In genomic region chr17:42608692-42609181, GRCh38 we compare ENCODE assay signal across 8 cellular contexts. TPM values are rescaled to one million over a fixed set of nuclear protein-coding genes. Genes with fewer than 3 reads are reported as not detected.
DNase-seq lines count a peak whose midpoint lies in the region; ATAC-seq and TF ChIP-seq lines count a peak whose summit lies in the region.

No MANE protein-coding gene starts in this region.

- H3K36me3 Mint-ChIP-seq in endothelial cell (ENCODE audit: low read depth, unreplicated experiment) = peaks cover 9% of the 10 kb centered on the region
- H3K36me3 Mint-ChIP-seq in natural killer cell = no peaks in the 10 kb centered on the region

- no peaks in the 10 kb centered on the region for H3K9me3 Mint-ChIP-seq in endothelial cell (ENCODE audit: unreplicated experiment)
- no peaks in the 10 kb centered on the region for H3K9me3 Mint-ChIP-seq in natural killer cell

- in situ Hi-C loops in GM13976 (cut with MboI; ENCODE audit: low sequenced_read_pairs, unreplicated experiment) = no loop called here

- intact Hi-C loops in natural killer cell (cut with micrococcal nuclease) = loop anchor here (2.0 to 5.0 kb wide), 4 partner anchors 32 to 220 kb away; partner anchors contain the start of genes MLX, PSMC3IP and STAT3

- H3K36me3 ChIP-seq in SK-N-MC (ENCODE audit: insufficient read depth, low read length) = peaks cover 20% of the 10 kb centered on the region

- H3K4me1 Mint-ChIP-seq in endothelial cell (ENCODE audit: unreplicated experiment) = peaks cover 17% of the 10 kb centered on the region
- peaks cover 48 to 59% of the 10 kb centered on the region in 2 donors for H3K4me1 Mint-ChIP-seq in natural killer cell

- peaks cover 3% of the 10 kb centered on the region for H3K27me3 Mint-ChIP-seq in endothelial cell (ENCODE audit: unreplicated experiment)
- no peaks in the 10 kb centered on the region for H3K27me3 Mint-ChIP-seq in natural killer cell (ENCODE audit: low read depth in 2 of 2)

- peak overlapping the region; percentile 98 for H3K27ac Mint-ChIP-seq in endothelial cell (ENCODE audit: unreplicated experiment)
- peak overlapping the region; percentile 96 to 97 for H3K27ac Mint-ChIP-seq in natural killer cell

- peak; percentile 29 for ATAC-seq in HG02970 (IDR thresholded peaks at IDR 0.05; ENCODE audit: low FRiP score, unreplicated experiment)
- peak; percentile 56 to 76 (median 59) for ATAC-seq in natural killer cell

- no peaks in the 10 kb centered on the region for H3K9me3 ChIP-seq in SK-N-MC (ENCODE audit: low read depth, low read length)

- peak overlapping the region; percentile 87 for H3K4me3 ChIP-seq in SK-N-MC

- H3K27ac ChIP-seq in SK-N-MC = no peak overlapping the region; the same call in 1 of the 2 replicates

- H3K9ac ChIP-seq in SK-N-MC (ENCODE audit: insufficient read length) = peak overlapping the region; percentile 91

- peak overlapping the region; percentile 100 for H3K4me3 Mint-ChIP-seq in endothelial cell (ENCODE audit: unreplicated experiment)
- H3K4me3 Mint-ChIP-seq in natural killer cell = peak overlapping the region; percentile 100

- DNase-seq in NCI-H510A treated with DMSO at 0.1 percent for 48 hours (lab: John Stamatoyannopoulos, UW) = peak; percentile 16
- no peak for DNase-seq in NCI-H510A (lab: John Stamatoyannopoulos, UW)
- DNase-seq in SK-N-MC (ENCODE audit: low read depth, low spot score) = no peak
- DNase-seq in endothelial cell (ENCODE audit: low spot score) = no peak
- peak; percentile 25 for DNase-seq in natural killer cell
- DNase-seq in GM13976 (ENCODE audit: low spot score) = no peak
- no peak for DNase-seq in NOMO-1 treated with DMSO at 0.1 percent for 48 hours (lab: John Stamatoyannopoulos, UW; ENCODE audit: unreplicated experiment)

- TF ChIP-seq CTCF in endothelial cell (IDR thresholded peaks at IDR 0.05; ENCODE audit: unreplicated experiment) = no peak
- no peak for TF ChIP-seq CTCF in natural killer cell (IDR thresholded peaks at IDR 0.05)
- TF ChIP-seq CTCF in GM13976 (IDR thresholded peaks at IDR 0.05; ENCODE audit: borderline replicate concordance, control extremely low read depth, extremely low read depth, insufficient read depth, missing control alignments) = no peak

RNA-seq across cellular contexts. Expression of gene RETREG3, which starts 0.4 kb away (rescaled TPM):
- total RNA-seq in endothelial cell (ENCODE audit: unreplicated experiment) (92.1 TPM), natural killer cell (100 to 1,000 TPM in 2 of 3 donors, 10 to 100 TPM in 1; 76.0 to 114 (median 101) TPM)

RNA-seq across cellular contexts. Expression of gene TUBG1, which starts 0.7 kb away (rescaled TPM):
- total RNA-seq in endothelial cell (ENCODE audit: unreplicated experiment) (54.5 TPM), natural killer cell (10 to 100 TPM in 2 of 3 donors, 1 to 10 TPM in 1; 9.7 to 16.5 (median 13.0) TPM)

RNA-seq across cellular contexts. Expression of gene PSMC3IP, which starts 31.2 kb away (rescaled TPM):
- total RNA-seq in endothelial cell (ENCODE audit: unreplicated experiment) = 8.0 TPM
- total RNA-seq in natural killer cell = 1 to 10 TPM; 5.0 to 6.2 (median 5.7) TPM

RNA-seq across cellular contexts. Expression of gene MLX, which starts 41.8 kb away (rescaled TPM):
- total RNA-seq in endothelial cell (ENCODE audit: unreplicated experiment) (45.9 TPM), natural killer cell (10 to 100 TPM; 38.9 to 58.2 (median 42.6) TPM)

RNA-seq across cellular contexts. Expression of gene COASY, which starts 46.8 kb away (rescaled TPM):
- total RNA-seq in endothelial cell (ENCODE audit: unreplicated experiment) (66.3 TPM), natural killer cell (10 to 100 TPM; 61.1 to 67.8 (median 62.3) TPM)

Comparison
In these comparisons a context has a peak if more than half of its experiments do, and no peak if none do; other contexts are left out.
1. DNase-seq: peak in NCI-H510A treated with DMSO at 0.1 percent for 48 hours (single experiment) and natural killer cell (single experiment); none in NCI-H510A (single experiment), SK-N-MC (single experiment), endothelial cell (single experiment), GM13976 (single experiment) and NOMO-1 treated with DMSO at 0.1 percent for 48 hours (single experiment).